ENCODE assay signal across 24 cellular contexts in genomic region chr1:230937370-230937769, GRCh38. TPM values are rescaled to one million over a fixed set of nuclear protein-coding genes. Genes with fewer than 3 reads are reported as not detected.
A peak's percentile ranks its signal among the peaks of the same experiment; 100 is the strongest.
DNase-seq lines count a peak whose midpoint lies in the region; ATAC-seq and TF ChIP-seq lines count a peak whose summit lies in the region.
"Had no signal": no experiment of that assay in that cellular context is flagged by ENCODE, and none has a peak within 500 bp of the region (broad histone marks: within the 10 kb centered on the region; RNA-seq: fewer than 3 reads in every experiment).

No MANE protein-coding gene starts in this region.

- no peak overlapping the region for H3K4me3 Mint-ChIP-seq in activated CD8-positive, alpha-beta T cell treated with anti-CD3 and anti-CD28 coated beads for 36 hours
- no peak overlapping the region for H3K4me3 Mint-ChIP-seq in activated CD8-positive, alpha-beta T cell treated with anti-CD3 and anti-CD28 coated beads, Interleukin-2, amount 10 ng/mL, durations not matched to agents 7 days and 5 days
- H3K4me3 Mint-ChIP-seq in T-cell (no peak overlapping the region), osteocyte (ENCODE audit: unreplicated experiment) (peak overlapping the region; percentile 16)
- H3K4me3 Mint-ChIP-seq in effector memory CD8-positive, alpha-beta T cell = no peak overlapping the region
- H3K4me3 Mint-ChIP-seq: activated naive CD8-positive, alpha-beta T cell; endodermal cell had no signal

- POLR2A ChIA-PET in activated CD8-positive, alpha-beta T cell treated with anti-CD3 and anti-CD28 coated beads for 36 hours (lab: Charles Lee) = no interaction called here
- POLR2A ChIA-PET in activated CD8-positive, alpha-beta T cell treated with anti-CD3 and anti-CD28 coated beads, Interleukin-2, amount 10 ng/mL, durations not matched to agents 7 days and 5 days (lab: Charles Lee) = no interaction called here
- POLR2A ChIA-PET in T-cell (lab: Charles Lee) = interaction anchor here in 1 of 2 donors (1.0 kb wide), 1 partner anchor 21 kb away, joined by 4 read pairs; no protein-coding TSS in a partner anchor

- H3K27ac Mint-ChIP-seq in activated CD8-positive, alpha-beta T cell treated with anti-CD3 and anti-CD28 coated beads for 36 hours = peak overlapping the region; percentile 21
- H3K27ac Mint-ChIP-seq in activated CD8-positive, alpha-beta T cell treated with anti-CD3 and anti-CD28 coated beads, Interleukin-2, amount 10 ng/mL, durations not matched to agents 7 days and 5 days = no peak overlapping the region
- H3K27ac Mint-ChIP-seq in T-cell (peak overlapping the region; percentile 3 to 75), osteocyte (ENCODE audit: unreplicated experiment) (peak overlapping the region; percentile 74)
- peak overlapping the region; percentile 21 to 61 for H3K27ac Mint-ChIP-seq in effector memory CD8-positive, alpha-beta T cell
- H3K27ac Mint-ChIP-seq: activated naive CD8-positive, alpha-beta T cell; endodermal cell had no signal

- no peak for TF ChIP-seq CTCF in activated CD8-positive, alpha-beta T cell treated with anti-CD3 and anti-CD28 coated beads for 36 hours (IDR thresholded peaks at IDR 0.05)
- TF ChIP-seq CTCF in osteocyte (IDR thresholded peaks at IDR 0.05) = no peak

- CTCF ChIA-PET in activated CD8-positive, alpha-beta T cell treated with anti-CD3 and anti-CD28 coated beads for 36 hours (lab: Charles Lee) = interaction anchor here (2.3 kb wide), 1 partner anchor 14 kb away, joined by 6 read pairs; no protein-coding TSS in a partner anchor
- CTCF ChIA-PET in activated CD8-positive, alpha-beta T cell treated with anti-CD3 and anti-CD28 coated beads, Interleukin-2, amount 10 ng/mL, durations not matched to agents 7 days and 5 days (lab: Charles Lee) = no interaction called here
- CTCF ChIA-PET in T-cell (lab: Charles Lee) = interaction anchor here in 1 of 2 donors (1.0 kb wide), 1 partner anchor 19 kb away, joined by 3 read pairs; no protein-coding TSS in a partner anchor

- DNase-seq in activated CD8-positive, alpha-beta T cell treated with anti-CD3 and anti-CD28 coated beads for 36 hours = no peak
- no peak for DNase-seq in activated CD8-positive, alpha-beta T cell treated with anti-CD3 and anti-CD28 coated beads, Interleukin-2, amount 10 ng/mL, durations not matched to agents 7 days and 5 days
- DNase-seq in T-cell (no peak), osteocyte (ENCODE audit: extremely low spot score, unreplicated experiment) (no peak), NCI-H510A treated with DMSO at 0.1 percent for 48 hours (lab: John Stamatoyannopoulos, UW) (no peak)
- no peak for DNase-seq in effector memory CD8-positive, alpha-beta T cell
- DNase-seq: 8988T; activated CD4-positive, CD25-positive, alpha-beta regulatory T cell treated with anti-CD3 and anti-CD28 coated beads, Interleukin-2, amount 50 U/mL, for 72 hours; activated T-cell treated with anti-CD3 and anti-CD28 coated beads, Interleukin-2, amount 50 U/mL, for 48 hours; body of pancreas; endodermal cell; H7; left cardiac atrium; MM.1S; NCI-H1436 treated with DMSO at 0.1 percent for 48 hours; NCI-H524; ovary; RPMI8226; SK-N-SH; stimulated activated CD4-positive, alpha-beta T cell treated with anti-CD3 and anti-CD28 coated beads, Interleukin-4, amount 100 ng/mL, for 4 hours; trophoblast cell had no signal

- no peaks in the 10 kb centered on the region for H3K9me3 Mint-ChIP-seq in activated CD8-positive, alpha-beta T cell treated with anti-CD3 and anti-CD28 coated beads for 36 hours
- no peaks in the 10 kb centered on the region for H3K9me3 Mint-ChIP-seq in activated CD8-positive, alpha-beta T cell treated with anti-CD3 and anti-CD28 coated beads, Interleukin-2, amount 10 ng/mL, durations not matched to agents 7 days and 5 days (ENCODE audit: insufficient read depth)
- no peaks in the 10 kb centered on the region for H3K9me3 Mint-ChIP-seq in T-cell
- H3K9me3 Mint-ChIP-seq in effector memory CD8-positive, alpha-beta T cell = no peaks in the 10 kb centered on the region
- no peaks in the 10 kb centered on the region for H3K9me3 Mint-ChIP-seq in osteocyte (ENCODE audit: unreplicated experiment)
- H3K9me3 Mint-ChIP-seq: endodermal cell had no signal

- no peaks in the 10 kb centered on the region for H3K27me3 Mint-ChIP-seq in activated CD8-positive, alpha-beta T cell treated with anti-CD3 and anti-CD28 coated beads for 36 hours
- H3K27me3 Mint-ChIP-seq in activated CD8-positive, alpha-beta T cell treated with anti-CD3 and anti-CD28 coated beads, Interleukin-2, amount 10 ng/mL, durations not matched to agents 7 days and 5 days (ENCODE audit: low read depth) = no peaks in the 10 kb centered on the region
- no peaks in the 10 kb centered on the region for H3K27me3 Mint-ChIP-seq in T-cell
- no peaks in the 10 kb centered on the region for H3K27me3 Mint-ChIP-seq in effector memory CD8-positive, alpha-beta T cell
- H3K27me3 Mint-ChIP-seq in osteocyte (ENCODE audit: unreplicated experiment) = no peaks in the 10 kb centered on the region
- H3K27me3 Mint-ChIP-seq: activated naive CD8-positive, alpha-beta T cell had no signal

- peaks cover 9% of the 10 kb centered on the region for H3K4me1 Mint-ChIP-seq in activated CD8-positive, alpha-beta T cell treated with anti-CD3 and anti-CD28 coated beads for 36 hours (ENCODE audit: low read depth)
- H3K4me1 Mint-ChIP-seq in activated CD8-positive, alpha-beta T cell treated with anti-CD3 and anti-CD28 coated beads, Interleukin-2, amount 10 ng/mL, durations not matched to agents 7 days and 5 days (ENCODE audit: low read depth) = peaks cover 2% of the 10 kb centered on the region
- H3K4me1 Mint-ChIP-seq in T-cell (peaks cover 0 to 9% (median 5%) of the 10 kb centered on the region in 3 donors), osteocyte (ENCODE audit: unreplicated experiment) (peaks cover 30% of the 10 kb centered on the region)
- H3K4me1 Mint-ChIP-seq in effector memory CD8-positive, alpha-beta T cell (ENCODE audit: low read depth in 2 of 2) = peaks cover 1 to 18% of the 10 kb centered on the region in 2 donors

- intact Hi-C loops in activated CD8-positive, alpha-beta T cell treated with anti-CD3 and anti-CD28 coated beads for 36 hours (cut with micrococcal nuclease) = no loop called here

- ATAC-seq in activated CD8-positive, alpha-beta T cell treated with anti-CD3 and anti-CD28 coated beads for 36 hours = no peak
- no peak for ATAC-seq in activated CD8-positive, alpha-beta T cell treated with anti-CD3 and anti-CD28 coated beads, Interleukin-2, amount 10 ng/mL, durations not matched to agents 7 days and 5 days
- no peak for ATAC-seq in T-cell (replicated peaks in 1 of 4)
- no peak for ATAC-seq in effector memory CD8-positive, alpha-beta T cell (replicated peaks)
- ATAC-seq in HG03108 (IDR thresholded peaks at IDR 0.05; ENCODE audit: unreplicated experiment) = no peak
- ATAC-seq in HG03432 (IDR thresholded peaks at IDR 0.05; ENCODE audit: unreplicated experiment) = no peak
- ATAC-seq: body of pancreas, left cardiac atrium had no signal

- peaks cover 3% of the 10 kb centered on the region for H3K36me3 Mint-ChIP-seq in activated CD8-positive, alpha-beta T cell treated with anti-CD3 and anti-CD28 coated beads for 36 hours (ENCODE audit: low read depth)
- H3K36me3 Mint-ChIP-seq in activated CD8-positive, alpha-beta T cell treated with anti-CD3 and anti-CD28 coated beads, Interleukin-2, amount 10 ng/mL, durations not matched to agents 7 days and 5 days (ENCODE audit: low read depth) = peaks cover 43% of the 10 kb centered on the region
- H3K36me3 Mint-ChIP-seq in T-cell (peaks cover 43% of the 10 kb centered on the region), osteocyte (ENCODE audit: unreplicated experiment) (peaks cover 7% of the 10 kb centered on the region)
- peaks cover 21% of the 10 kb centered on the region for H3K36me3 Mint-ChIP-seq in effector memory CD8-positive, alpha-beta T cell (ENCODE audit: insufficient read depth)

RNA-seq across cellular contexts. Expression of gene TTC13, which starts 41.3 kb away (rescaled TPM):
- 10 to 100 TPM; 13.4 to 15.5 TPM for total RNA-seq in activated CD8-positive, alpha-beta T cell treated with anti-CD3 and anti-CD28 coated beads for 36 hours
- total RNA-seq in activated CD8-positive, alpha-beta T cell treated with anti-CD3 and anti-CD28 coated beads, Interleukin-2, amount 10 ng/mL, durations not matched to agents 7 days and 5 days = 10 to 100 TPM; 34.0 to 34.2 TPM
- 10 to 100 TPM; 39.7 to 44.9 (median 42.2) TPM for total RNA-seq in T-cell
- total RNA-seq in osteocyte = 15.9 and 19.5 TPM in 2 replicates

RNA-seq across cellular contexts. Expression of gene ARV1, which starts 41.5 kb away (rescaled TPM):
- 10 to 100 TPM; 15.2 to 15.3 TPM for total RNA-seq in activated CD8-positive, alpha-beta T cell treated with anti-CD3 and anti-CD28 coated beads for 36 hours
- total RNA-seq in activated CD8-positive, alpha-beta T cell treated with anti-CD3 and anti-CD28 coated beads, Interleukin-2, amount 10 ng/mL, durations not matched to agents 7 days and 5 days = 10 to 100 TPM; 15.6 to 16.4 TPM
- total RNA-seq in T-cell (10 to 100 TPM in 3 of 5 donors, 1 to 10 TPM in 2; 6.7 to 13.2 (median 10.0) TPM), osteocyte (16.2 and 17.1 TPM in 2 replicates)
